Comparison of ENCODE assay signal across 20 cellular contexts in genomic region chr11:128165572-128165971, GRCh38.
"Had no signal": no experiment of that assay in that cellular context is flagged by ENCODE, and none has a peak within 500 bp of the region (broad histone marks: within the 10 kb centered on the region; RNA-seq: fewer than 3 reads in every experiment).

No MANE protein-coding gene starts in this region.

- DNase-seq: activated CD8-positive, alpha-beta memory T cell treated with anti-CD3 and anti-CD28 coated beads for 24 hours; activated CD8-positive, alpha-beta memory T cell treated with anti-CD3 and anti-CD28 coated beads, Interleukin-2, amount 50 U/mL, for 48 hours; activated gamma-delta T cell treated with Interleukin-2 at 50 U/mL for 16 hours; activated naive CD8-positive, alpha-beta T cell treated with anti-CD3 and anti-CD28 coated beads for 36 hours; amniotic stem cell; effector CD8-positive, alpha-beta T cell; heart right ventricle; left ventricle myocardium inferior; stimulated activated CD4-positive, alpha-beta T cell treated with anti-CD3 and anti-CD28 coated beads, Interleukin-12 subunit alpha, Interleukin-12 subunit beta, amount 100 ng/mL, for 4 hours; stimulated activated CD4-positive, alpha-beta T cell treated with anti-CD3 and anti-CD28 coated beads, Interleukin-2, amount 100 ng/mL, for 24 hours; stimulated activated naive CD8-positive, alpha-beta T cell treated with anti-CD3 and anti-CD28 coated beads, Interleukin-15, Interleukin-2, amounts not matched to agents 100 U/mL and 50 U/mL, for 24 hours; testis had no signal

- H3K4me1 ChIP-seq: left ventricle myocardium inferior, prostate gland, right atrium auricular region, testis had no signal

- H3K9ac ChIP-seq: neural progenitor cell had no signal

- H3K4me3 Mint-ChIP-seq: activated naive CD8-positive, alpha-beta T cell treated with anti-CD3 and anti-CD28 coated beads for 36 hours; dendritic cell treated with granulocyte-macrophage colony-stimulating factor and Interleukin-4, amounts not matched to agents 40 ng/mL and 50 ng/mL, for 4 days; neural progenitor cell; type B pancreatic cell had no signal

- H3K9me3 ChIP-seq: esophagus muscularis mucosa, heart right ventricle, left ventricle myocardium inferior, prostate gland, right atrium auricular region, testis had no signal

- H3K27me3 Mint-ChIP-seq: activated naive CD8-positive, alpha-beta T cell treated with anti-CD3 and anti-CD28 coated beads for 36 hours; dendritic cell treated with granulocyte-macrophage colony-stimulating factor and Interleukin-4, amounts not matched to agents 40 ng/mL and 50 ng/mL, for 4 days had no signal

- H3K4me2 ChIP-seq: neural progenitor cell had no signal

- H3K4me3 ChIP-seq: cardiac muscle cell, esophagus muscularis mucosa, heart right ventricle, left ventricle myocardium inferior, neural progenitor cell, prostate gland, right atrium auricular region, testis had no signal

- H3K36me3 ChIP-seq: cardiac muscle cell, esophagus muscularis mucosa, heart right ventricle, left ventricle myocardium inferior, neural progenitor cell, prostate gland, right atrium auricular region had no signal

- H3K36me3 Mint-ChIP-seq: activated naive CD8-positive, alpha-beta T cell treated with anti-CD3 and anti-CD28 coated beads for 36 hours; neural progenitor cell; type B pancreatic cell had no signal

- H3K27ac Mint-ChIP-seq: activated naive CD8-positive, alpha-beta T cell treated with anti-CD3 and anti-CD28 coated beads for 36 hours; dendritic cell treated with granulocyte-macrophage colony-stimulating factor and Interleukin-4, amounts not matched to agents 40 ng/mL and 50 ng/mL, for 4 days; neural progenitor cell; type B pancreatic cell had no signal

- ATAC-seq: activated CD4-positive, CD25-positive, alpha-beta regulatory T cell treated with anti-CD3 and anti-CD28 coated beads, Interleukin-2, amount 50 U/mL, for 24 hours; heart right ventricle; stimulated activated naive CD8-positive, alpha-beta T cell treated with anti-CD3 and anti-CD28 coated beads, Interleukin-15, Interleukin-2, amounts not matched to agents 100 U/mL and 50 U/mL, for 24 hours had no signal

- H3K9me3 Mint-ChIP-seq: activated naive CD8-positive, alpha-beta T cell treated with anti-CD3 and anti-CD28 coated beads for 36 hours; dendritic cell treated with granulocyte-macrophage colony-stimulating factor and Interleukin-4, amounts not matched to agents 40 ng/mL and 50 ng/mL, for 4 days; neural progenitor cell; type B pancreatic cell had no signal

- H3K27ac ChIP-seq: cardiac muscle cell, esophagus muscularis mucosa, heart right ventricle, left ventricle myocardium inferior, neural progenitor cell, prostate gland, right atrium auricular region, testis had no signal

- H2AFZ ChIP-seq: neural progenitor cell had no signal

- H3K27me3 ChIP-seq: esophagus muscularis mucosa, neural progenitor cell, testis had no signal
